ENCODE assay signal across 8 cellular contexts in the genomic region with DNA sequence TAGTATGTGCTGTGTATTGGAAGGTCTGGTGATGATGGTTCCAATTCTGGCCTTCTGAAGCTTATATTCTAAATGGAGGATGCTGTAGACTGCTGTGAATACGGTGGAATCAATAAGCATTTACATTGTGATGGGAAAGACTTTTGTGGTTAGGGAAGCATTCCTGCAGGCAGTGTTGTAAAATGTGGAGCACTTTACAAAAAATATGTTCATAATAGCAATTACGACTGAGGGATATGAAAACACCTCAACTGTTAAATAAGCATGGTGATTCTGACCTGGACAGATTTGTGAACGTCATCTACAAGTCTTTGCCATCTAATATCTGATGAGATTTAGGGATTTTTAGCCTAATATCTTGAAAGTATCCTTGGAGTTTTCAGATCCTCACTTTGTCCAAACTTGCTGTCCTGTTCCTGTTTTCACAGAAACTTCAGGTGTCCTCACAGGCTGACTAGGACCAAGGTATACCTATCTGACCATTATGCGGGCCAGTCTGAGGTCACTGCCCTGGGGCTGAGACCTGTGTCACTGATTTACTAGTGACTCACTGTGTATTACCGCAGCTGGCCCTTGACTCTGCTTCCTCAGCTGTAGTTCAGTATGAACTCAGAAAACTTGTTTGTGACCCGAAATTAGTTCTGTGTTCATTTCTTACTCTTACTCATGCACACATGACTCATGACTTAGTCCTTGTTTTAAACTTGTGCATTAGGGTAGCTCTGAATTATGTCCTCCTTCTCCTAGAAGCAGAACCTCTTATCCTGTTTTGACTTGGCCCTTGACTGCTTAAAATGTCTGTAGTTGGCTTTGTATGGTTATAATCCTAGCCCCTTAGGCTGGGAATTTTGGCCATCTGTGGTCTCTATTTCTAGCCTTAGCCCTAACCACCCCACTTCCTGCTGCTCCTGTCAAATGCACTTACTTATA.
A peak's percentile ranks its signal among the peaks of the same experiment; 100 is the strongest.
DNase-seq lines count a peak whose midpoint lies in the region; ATAC-seq and TF ChIP-seq lines count a peak whose summit lies in the region.

No MANE protein-coding gene starts in this region.

- POLR2A ChIA-PET in Caco-2 (lab: Charles Lee), result interaction anchor here (1.1 to 1.2 kb wide), 2 partner anchors 716 kb away, joined by 3 to 5 read pairs; a partner anchor contains a TSS

- H3K36me3 Mint-ChIP-seq in Caco-2 (ENCODE audit: insufficient read depth, unreplicated experiment), result peaks cover 6% of the 10 kb centered on the region

- TF ChIP-seq CTCF in Caco-2 (IDR thresholded peaks at IDR 0.05; ENCODE audit: insufficient read depth in 1 of 2, low read depth in 1 of 2, low read length in 1 of 2, severe bottlenecking in 1 of 2, unreplicated experiment in 1 of 2), result no peak
- TF ChIP-seq CTCF in foreskin fibroblast (IDR thresholded peaks at IDR 0.05; ENCODE audit: low read depth, low read length), result no peak

- H3K4me3 ChIP-seq in Caco-2 (ENCODE audit: low read depth, low read length), result no peak overlapping the region
- H3K4me3 ChIP-seq in foreskin fibroblast (ENCODE audit: low read depth in 1 of 2, low read length in 2 of 2), result no peak overlapping the region

- no peaks in the 10 kb centered on the region for H3K27me3 ChIP-seq in Caco-2 (replicated peaks; ENCODE audit: control insufficient read depth, insufficient read depth, low read length)

- H3K9me3 Mint-ChIP-seq in Caco-2 (ENCODE audit: unreplicated experiment), result peaks cover 6% of the 10 kb centered on the region

- DNase-seq in Caco-2, result peak; percentile 82 to 89
- peak; percentile 33 for DNase-seq in GM19238 (ENCODE audit: insufficient read length, low spot score)
- DNase-seq in foreskin fibroblast, result peak; percentile 91 to 93
- peak; percentile 4 to 37 for DNase-seq in stimulated activated CD8-positive, alpha-beta memory T cell treated with anti-CD3 and anti-CD28 coated beads, Interleukin-7, amount 100 ng/mL, for 48 hours (ENCODE audit: extremely low read depth in 1 of 2, low read depth in 1 of 2)
- DNase-seq in NCI-H1694 treated with DMSO at 0.1 percent for 48 hours (lab: John Stamatoyannopoulos, UW), result no peak
- no peak for DNase-seq in OCI-M2 (lab: John Stamatoyannopoulos, UW; ENCODE audit: unreplicated experiment)

- peak overlapping the region; percentile 92 for H3K27ac Mint-ChIP-seq in Caco-2 (ENCODE audit: unreplicated experiment)

- peaks cover 33% of the 10 kb centered on the region for H3K4me1 Mint-ChIP-seq in Caco-2 (ENCODE audit: low read depth, unreplicated experiment)

- no peaks in the 10 kb centered on the region for H3K27me3 Mint-ChIP-seq in Caco-2 (ENCODE audit: insufficient read depth, unreplicated experiment)

- intact Hi-C loops in Caco-2 (cut with micrococcal nuclease; ENCODE audit: unreplicated experiment), result loop anchor here (1.0 to 10.0 kb wide), 5 partner anchors 125 to 716 kb away; a partner anchor contains a TSS

- H3K4me1 ChIP-seq in Caco-2, result peaks cover 41% of the 10 kb centered on the region

- no peaks in the 10 kb centered on the region for H3K9me3 ChIP-seq in Caco-2

- H3K36me3 ChIP-seq in Caco-2 (ENCODE audit: control insufficient read depth, insufficient read depth, low read length), result no peaks in the 10 kb centered on the region

- peak; percentile 98 for ATAC-seq in HG03108 (IDR thresholded peaks at IDR 0.05; ENCODE audit: unreplicated experiment)
- ATAC-seq in SK-N-SH treated with all-trans-retinoic acid at 6 μM for 48 hours, result peak; percentile 78

- CTCF ChIA-PET in Caco-2 (lab: Charles Lee), result interaction anchor here (0.6 to 1.9 kb wide), 2 partner anchors 711 to 1067 kb away, joined by 3 to 7 read pairs; no protein-coding TSS in a partner anchor

- peak overlapping the region; percentile 51 for H3K4me3 Mint-ChIP-seq in Caco-2 (ENCODE audit: unreplicated experiment)

- no TSS peak for BruUV-seq in Caco-2 (replicated peaks; lab: Mats Ljungman, UMichigan)

TF ChIP-seq in SK-N-SH treated with all-trans-retinoic acid at 6 μM for 48 hours, 23 proteins besides CTCF, POLR2A, EP300 and RAD21:
- TF ChIP-seq, protein P1, sequence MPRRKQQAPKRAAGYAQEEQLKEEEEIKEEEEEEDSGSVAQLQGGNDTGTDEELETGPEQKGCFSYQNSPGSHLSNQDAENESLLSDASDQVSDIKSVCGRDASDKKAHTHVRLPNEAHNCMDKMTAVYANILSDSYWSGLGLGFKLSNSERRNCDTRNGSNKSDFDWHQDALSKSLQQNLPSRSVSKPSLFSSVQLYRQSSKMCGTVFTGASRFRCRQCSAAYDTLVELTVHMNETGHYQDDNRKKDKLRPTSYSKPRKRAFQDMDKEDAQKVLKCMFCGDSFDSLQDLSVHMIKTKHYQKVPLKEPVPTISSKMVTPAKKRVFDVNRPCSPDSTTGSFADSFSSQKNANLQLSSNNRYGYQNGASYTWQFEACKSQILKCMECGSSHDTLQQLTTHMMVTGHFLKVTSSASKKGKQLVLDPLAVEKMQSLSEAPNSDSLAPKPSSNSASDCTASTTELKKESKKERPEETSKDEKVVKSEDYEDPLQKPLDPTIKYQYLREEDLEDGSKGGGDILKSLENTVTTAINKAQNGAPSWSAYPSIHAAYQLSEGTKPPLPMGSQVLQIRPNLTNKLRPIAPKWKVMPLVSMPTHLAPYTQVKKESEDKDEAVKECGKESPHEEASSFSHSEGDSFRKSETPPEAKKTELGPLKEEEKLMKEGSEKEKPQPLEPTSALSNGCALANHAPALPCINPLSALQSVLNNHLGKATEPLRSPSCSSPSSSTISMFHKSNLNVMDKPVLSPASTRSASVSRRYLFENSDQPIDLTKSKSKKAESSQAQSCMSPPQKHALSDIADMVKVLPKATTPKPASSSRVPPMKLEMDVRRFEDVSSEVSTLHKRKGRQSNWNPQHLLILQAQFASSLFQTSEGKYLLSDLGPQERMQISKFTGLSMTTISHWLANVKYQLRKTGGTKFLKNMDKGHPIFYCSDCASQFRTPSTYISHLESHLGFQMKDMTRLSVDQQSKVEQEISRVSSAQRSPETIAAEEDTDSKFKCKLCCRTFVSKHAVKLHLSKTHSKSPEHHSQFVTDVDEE (CRISPR knock-in tag; IDR thresholded peaks at IDR 0.05), result no peak
- no peak for TF ChIP-seq ZNF70 (CRISPR knock-in tag; IDR thresholded peaks at IDR 0.05)
- TF ChIP-seq ISL1 (CRISPR knock-in tag; IDR thresholded peaks at IDR 0.05), result peak; percentile 6; the same call in 1 of the 2 replicates

Comparison
In these comparisons a context has a peak if more than half of its experiments do, and no peak if none do; other contexts are left out.
1. DNase-seq: peak in Caco-2 (2 of 2), GM19238 (single experiment), foreskin fibroblast (2 of 2) and stimulated activated CD8-positive, alpha-beta memory T cell treated with anti-CD3 and anti-CD28 coated beads, Interleukin-7, amount 100 ng/mL, for 48 hours (2 of 2); none in NCI-H1694 treated with DMSO at 0.1 percent for 48 hours (single experiment) and OCI-M2 (single experiment).